In the genomic region with DNA sequence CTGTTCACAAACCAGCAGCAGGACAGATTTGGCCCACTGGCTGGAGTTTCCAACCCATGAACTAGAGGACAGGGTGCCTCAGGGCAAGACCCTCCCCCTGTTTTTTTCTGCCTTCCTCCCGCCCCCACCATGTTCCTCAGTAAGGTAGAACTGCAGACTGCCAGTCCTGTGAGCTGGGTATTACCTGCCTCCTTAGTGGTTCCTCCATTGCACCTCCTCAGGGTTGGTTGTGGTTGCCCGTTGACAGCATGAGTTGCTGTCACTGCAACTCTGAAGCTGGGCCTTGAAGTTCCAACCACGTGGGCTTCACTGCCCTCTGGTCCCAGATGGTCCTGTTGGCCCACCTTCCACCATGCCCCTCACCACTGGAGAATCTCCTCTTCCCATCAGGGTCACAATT, we compare ENCODE assay signal across 23 cellular contexts. TPM values are rescaled to one million over a fixed set of nuclear protein-coding genes. Genes with fewer than 3 reads are reported as not detected.
DNase-seq lines count a peak whose midpoint lies in the region; ATAC-seq and TF ChIP-seq lines count a peak whose summit lies in the region.
"Had no signal": no experiment of that assay in that cellular context is flagged by ENCODE, and none has a peak within 500 bp of the region (broad histone marks: within the 10 kb centered on the region; RNA-seq: fewer than 3 reads in every experiment).

No MANE protein-coding gene starts in this region.

- peak overlapping the region; percentile 12 for H3K27ac Mint-ChIP-seq in activated naive CD8-positive, alpha-beta T cell treated with anti-CD3 and anti-CD28 coated beads, Interleukin-2, amount 10 ng/mL, durations not matched to agents 7 days and 5 days
- H3K27ac Mint-ChIP-seq in activated naive CD8-positive, alpha-beta T cell treated with anti-CD3 and anti-CD28 coated beads for 36 hours: no peak overlapping the region

- H3K9me3 ChIP-seq in Peyer's patch: no peaks in the 10 kb centered on the region
- H3K9me3 ChIP-seq: BLaER1 treated with 17β-estradiol and CSF1 and Interleukin-3, amounts not matched to agents 10 nM and 100 nM; SJCRH30 had no signal

- no peak overlapping the region for H3K4me3 ChIP-seq in Peyer's patch
- H3K4me3 ChIP-seq in dorsolateral prefrontal cortex: no peak overlapping the region
- H3K4me3 ChIP-seq: BLaER1 treated with 17β-estradiol and CSF1 and Interleukin-3, amounts not matched to agents 10 nM and 100 nM; GM23248; SJCRH30 had no signal

- no peaks in the 10 kb centered on the region for H3K9me3 Mint-ChIP-seq in activated naive CD8-positive, alpha-beta T cell treated with anti-CD3 and anti-CD28 coated beads, Interleukin-2, amount 10 ng/mL, durations not matched to agents 7 days and 5 days
- no peaks in the 10 kb centered on the region for H3K9me3 Mint-ChIP-seq in activated naive CD8-positive, alpha-beta T cell treated with anti-CD3 and anti-CD28 coated beads for 36 hours
- H3K9me3 Mint-ChIP-seq: CD4-positive, alpha-beta memory T cell had no signal

- POLR2A ChIA-PET in activated naive CD8-positive, alpha-beta T cell treated with anti-CD3 and anti-CD28 coated beads, Interleukin-2, amount 10 ng/mL, durations not matched to agents 7 days and 5 days (lab: Charles Lee): no interaction called here

- no peak for DNase-seq in activated naive CD8-positive, alpha-beta T cell treated with anti-CD3 and anti-CD28 coated beads, Interleukin-2, amount 10 ng/mL, durations not matched to agents 7 days and 5 days
- DNase-seq in activated naive CD8-positive, alpha-beta T cell treated with anti-CD3 and anti-CD28 coated beads for 36 hours: no peak
- DNase-seq in Peyer's patch (peak in 2 of 3 donors; percentile 6 to 17), mesenteric fat pad (ENCODE audit: low spot score) (peak; percentile 33), dorsolateral prefrontal cortex (no peak), globus pallidus (ENCODE audit: low spot score) (no peak), NOMO-1 (lab: John Stamatoyannopoulos, UW; ENCODE audit: unreplicated experiment in 2 of 2) (no peak)
- DNase-seq: CD4-positive, alpha-beta memory T cell; COR-L47; DMS53; GM23248; H7; IMR-90; KG1; NCI-H1048; NCI-H1417; NCI-H1694; NCI-H2029 treated with DMSO at 0.1 percent for 48 hours; NCI-H526 treated with DMSO at 0.1 percent for 48 hours; SJCRH30 had no signal

- H3K4me1 Mint-ChIP-seq in activated naive CD8-positive, alpha-beta T cell treated with anti-CD3 and anti-CD28 coated beads, Interleukin-2, amount 10 ng/mL, durations not matched to agents 7 days and 5 days: peaks cover 27% of the 10 kb centered on the region
- peaks cover 17% of the 10 kb centered on the region for H3K4me1 Mint-ChIP-seq in activated naive CD8-positive, alpha-beta T cell treated with anti-CD3 and anti-CD28 coated beads for 36 hours

- no peak for TF ChIP-seq POLR2A in Peyer's patch (IDR thresholded peaks at IDR 0.05)

- no peak for ATAC-seq in activated naive CD8-positive, alpha-beta T cell treated with anti-CD3 and anti-CD28 coated beads, Interleukin-2, amount 10 ng/mL, durations not matched to agents 7 days and 5 days (ENCODE audit: low read depth)
- ATAC-seq: Right ventricle myocardium inferior, SK-N-SH treated with all-trans-retinoic acid at 6 μM for 48 hours had no signal

- no peaks in the 10 kb centered on the region for H3K36me3 ChIP-seq in Peyer's patch
- H3K36me3 ChIP-seq: BLaER1 treated with 17β-estradiol and CSF1 and Interleukin-3, amounts not matched to agents 10 nM and 100 nM; SJCRH30 had no signal

- H3K27me3 Mint-ChIP-seq in activated naive CD8-positive, alpha-beta T cell treated with anti-CD3 and anti-CD28 coated beads, Interleukin-2, amount 10 ng/mL, durations not matched to agents 7 days and 5 days: peaks cover 35% of the 10 kb centered on the region
- H3K27me3 Mint-ChIP-seq in activated naive CD8-positive, alpha-beta T cell treated with anti-CD3 and anti-CD28 coated beads for 36 hours: peaks cover 55% of the 10 kb centered on the region
- H3K27me3 Mint-ChIP-seq: CD4-positive, alpha-beta memory T cell had no signal

- H3K27ac ChIP-seq in Peyer's patch (no peak overlapping the region), dorsolateral prefrontal cortex (no peak overlapping the region)
- H3K27ac ChIP-seq: BLaER1 treated with 17β-estradiol and CSF1 and Interleukin-3, amounts not matched to agents 10 nM and 100 nM; GM23248; SJCRH30 had no signal

- no peaks in the 10 kb centered on the region for H3K27me3 ChIP-seq in Peyer's patch
- peaks cover 0 to 5% (median 0%) of the 10 kb centered on the region in 45 donors for H3K27me3 ChIP-seq in dorsolateral prefrontal cortex
- H3K27me3 ChIP-seq: BLaER1 treated with 17β-estradiol and CSF1 and Interleukin-3, amounts not matched to agents 10 nM and 100 nM; SJCRH30 had no signal

- intact Hi-C loops in dorsolateral prefrontal cortex (cut with DNase I): no loop called here

- peaks cover 5% of the 10 kb centered on the region for H3K36me3 Mint-ChIP-seq in activated naive CD8-positive, alpha-beta T cell treated with anti-CD3 and anti-CD28 coated beads, Interleukin-2, amount 10 ng/mL, durations not matched to agents 7 days and 5 days
- H3K36me3 Mint-ChIP-seq in activated naive CD8-positive, alpha-beta T cell treated with anti-CD3 and anti-CD28 coated beads for 36 hours: no peaks in the 10 kb centered on the region

- no peak overlapping the region for H3K4me3 Mint-ChIP-seq in activated naive CD8-positive, alpha-beta T cell treated with anti-CD3 and anti-CD28 coated beads, Interleukin-2, amount 10 ng/mL, durations not matched to agents 7 days and 5 days
- H3K4me3 Mint-ChIP-seq in activated naive CD8-positive, alpha-beta T cell treated with anti-CD3 and anti-CD28 coated beads for 36 hours: no peak overlapping the region
- H3K4me3 Mint-ChIP-seq: CD4-positive, alpha-beta memory T cell had no signal

- H3K4me1 ChIP-seq in Peyer's patch: peaks cover 0 to 7% (median 0%) of the 10 kb centered on the region in 4 donors
- H3K4me1 ChIP-seq: SJCRH30 had no signal

- TF ChIP-seq CTCF in Peyer's patch (IDR thresholded peaks at IDR 0.05) (no peak), dorsolateral prefrontal cortex (IDR thresholded peaks at IDR 0.05 in 54 of 56, conservative IDR thresholded peaks at IDR 0.05 in 2 of 56; ENCODE audit: low read depth in 1 of 56, partially characterized antibody in 56 of 56) (no peak)

RNA-seq across cellular contexts. Expression of gene TENT5C, which starts 28.8 kb away (rescaled TPM):
- total RNA-seq in activated naive CD8-positive, alpha-beta T cell treated with anti-CD3 and anti-CD28 coated beads, Interleukin-2, amount 10 ng/mL, durations not matched to agents 7 days and 5 days: 10 to 100 TPM; 18.4 to 18.8 TPM
- 1 to 10 TPM; 4.2 TPM for total RNA-seq in activated naive CD8-positive, alpha-beta T cell treated with anti-CD3 and anti-CD28 coated beads for 36 hours
- 10 to 100 TPM in 3 of 4 donors, 1 to 10 TPM in 1; 6.4 to 20.6 (median 12.8) TPM for total RNA-seq in Peyer's patch
- total RNA-seq in mesenteric fat pad: 2.5 TPM
- total RNA-seq in dorsolateral prefrontal cortex: 1 to 10 TPM in 68 of 120 experiments, under 1 TPM in 52; 0.36 to 7.0 (median 1.1) TPM
- total RNA-seq: GM23248 had no signal

Comparison
In these comparisons a context has a peak if more than half of its experiments do, and no peak if none do; other contexts are left out.
1. DNase-seq: peak in Peyer's patch (2 of 3) and mesenteric fat pad (single experiment); none in activated naive CD8-positive, alpha-beta T cell treated with anti-CD3 and anti-CD28 coated beads, Interleukin-2, amount 10 ng/mL, durations not matched to agents 7 days and 5 days (single experiment), activated naive CD8-positive, alpha-beta T cell treated with anti-CD3 and anti-CD28 coated beads for 36 hours (single experiment), dorsolateral prefrontal cortex (0 of 10), globus pallidus (single experiment) and NOMO-1 (0 of 2).